In the genomic region with DNA sequence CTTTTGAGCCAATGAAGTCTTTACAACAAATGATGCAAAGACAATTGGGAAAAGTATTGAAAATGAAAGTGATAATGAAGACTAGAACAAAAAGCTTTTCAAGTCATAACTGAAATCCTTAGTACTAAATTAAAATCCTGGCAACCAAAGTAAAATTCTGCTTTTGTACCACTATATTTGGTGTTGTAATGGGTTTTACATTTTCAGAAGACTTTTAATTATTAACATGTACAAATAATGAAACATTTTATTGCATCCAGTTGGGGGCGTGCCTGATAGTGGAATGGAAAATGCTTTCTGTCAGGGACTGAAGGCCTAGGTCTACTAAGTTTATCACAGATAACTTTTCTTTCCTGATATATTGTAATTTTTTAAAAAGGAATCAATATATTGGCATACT, we compare ENCODE assay signal across 11 cellular contexts.
DNase-seq lines count a peak whose midpoint lies in the region; ATAC-seq, FAIRE-seq and TF ChIP-seq lines count a peak whose summit lies in the region.
"Had no signal": no experiment of that assay in that cellular context is flagged by ENCODE, and none has a peak within 500 bp of the region (broad histone marks: within the 10 kb centered on the region; RNA-seq: fewer than 3 reads in every experiment).

No MANE protein-coding gene starts in this region.

- H3K27me3 ChIP-seq in GM12878 (replicated peaks in 1 of 2; ENCODE audit: control insufficient read depth in 2 of 2, insufficient read depth in 2 of 2, low read length in 1 of 2), result no peaks in the 10 kb centered on the region

- no peaks in the 10 kb centered on the region for H3K9me3 Mint-ChIP-seq in neural crest cell

- H3K79me2 ChIP-seq in GM12878 (ENCODE audit: control insufficient read depth, insufficient read depth, low read length), result no peaks in the 10 kb centered on the region

- WGBS in GM12878 (ENCODE audit: insufficient coverage, insufficient replicate concordance, low lambda C conversion rate, missing lambda C conversion rate), result 8% methylated on average over 1 of the region's 1 CpG

- no peaks in the 10 kb centered on the region for H3K4me1 ChIP-seq in GM12878 (ENCODE audit: control insufficient read depth, insufficient read depth, low read length)

- H3K9me3 ChIP-seq in KOPT-K1 (ENCODE audit: insufficient read depth, low read length, poor library complexity, severe bottlenecking), result no peaks in the 10 kb centered on the region
- H3K9me3 ChIP-seq in GM12878 (replicated peaks; ENCODE audit: control insufficient read depth, insufficient read depth, low read length), result no peaks in the 10 kb centered on the region

- SMC1A ChIA-PET in GM12878 (lab: Charles Lee; ENCODE audit: uncharacterized antibody, unreplicated experiment), result interaction anchor here (1.4 to 4.5 kb wide), 2 partner anchors 387 to 404 kb away, joined by 4 to 31 read pairs; no protein-coding TSS in a partner anchor

- RAD21 ChIA-PET in GM12878 (lab: Charles Lee; ENCODE audit: unreplicated experiment), result no interaction called here

- no peak overlapping the region for H3K4me3 Mint-ChIP-seq in neural crest cell

- H3K9ac ChIP-seq in GM12878 (ENCODE audit: control insufficient read depth, insufficient read depth, low read length), result no peak overlapping the region

- H2AFZ ChIP-seq in GM12878 (ENCODE audit: control insufficient read depth, low read depth, low read length), result no peak overlapping the region

- H3K27me3 Mint-ChIP-seq in neural crest cell (ENCODE audit: low read depth), result no peaks in the 10 kb centered on the region

- intact Hi-C loops in GM12878 (cut with micrococcal nuclease; ENCODE audit: unreplicated experiment), result loop anchor here (2.0 to 10.0 kb wide), 3 partner anchors 64 to 700 kb away; no protein-coding TSS in a partner anchor

- H3K27ac Mint-ChIP-seq in neural crest cell (ENCODE audit: unreplicated experiment), result no peak overlapping the region

- TF ChIP-seq CTCF in GM12865 (IDR thresholded peaks at IDR 0.05; ENCODE audit: insufficient read depth, low read depth, low read length, missing control alignments), result no peak
- TF ChIP-seq CTCF in GM12878 (IDR thresholded peaks at IDR 0.05 in 2 of 3, conservative IDR thresholded peaks at IDR 0.05 in 1 of 3; ENCODE audit: control insufficient read depth in 2 of 3, extremely low read depth in 1 of 3, insufficient read depth in 1 of 3, low read depth in 3 of 3, low read length in 3 of 3), result peak in 1 of 3 experiments; percentile 30; a peak in 2 of 6 replicates
- TF ChIP-seq CTCF in neural crest cell (conservative IDR thresholded peaks at IDR 0.05), result peak; percentile 27

- peak overlapping the region; percentile 6 for H3K27ac ChIP-seq in KOPT-K1 (ENCODE audit: low read depth, low read length, poor library complexity, severe bottlenecking)
- no peak overlapping the region for H3K27ac ChIP-seq in GM12878 (ENCODE audit: control insufficient read depth, insufficient read depth)

- peaks cover 30% of the 10 kb centered on the region for H3K4me1 Mint-ChIP-seq in neural crest cell

- BruUV-seq in GM12878 (replicated peaks; lab: Mats Ljungman, UMichigan), result no TSS peak

- H4K20me1 ChIP-seq in GM12878 (ENCODE audit: control insufficient read depth, insufficient read depth), result no peaks in the 10 kb centered on the region

- 0 out of 2 replicates have a peak, but pooled peaks cover 3% of the 10 kb centered on the region for H3K36me3 ChIP-seq in KOPT-K1 (ENCODE audit: insufficient read depth, low read length)
- peaks cover 0 to 3% of the 10 kb centered on the region in 2 experiments; a peak in 3 of 4 replicates for H3K36me3 ChIP-seq in GM12878 (ENCODE audit: control insufficient read depth in 2 of 2, insufficient read depth in 2 of 2, low read length in 1 of 2)

- FAIRE-seq in GM12878 (lab: Jason Lieb, UNC), result peak; percentile 47

- peak; percentile 43 for TF ChIP-seq RAD21 in GM12878 (IDR thresholded peaks at IDR 0.05; ENCODE audit: insufficient read depth, low read depth, low read length)

- CTCF ChIA-PET in GM12878 (lab: Yijun Ruan, JAX), result interaction anchor here (0.8 to 3.8 kb wide), 6 partner anchors 8 to 927 kb away, joined by 3 to 39 read pairs (median 18); no protein-coding TSS in a partner anchor

- no peak for TF ChIP-seq POLR2A in GM12878 (IDR thresholded peaks at IDR 0.05; ENCODE audit: low read depth, low read length)

- H3K4me3 ChIP-seq in GM12865 (ENCODE audit: low read depth, low read length) (no peak overlapping the region; the same call in 1 of the 2 replicates), GM12878 (no peak overlapping the region)

- TF ChIP-seq EP300 in GM12878 (IDR thresholded peaks at IDR 0.05; ENCODE audit: borderline replicate concordance in 1 of 2, control insufficient read depth in 1 of 2, low read depth in 2 of 2, low read length in 2 of 2), result no peak

- DNase-seq in GM12865 (ENCODE audit: low read depth) (peak; percentile 5), GM12878 (ENCODE audit: low read depth, low spot score) (no peak), neural crest cell (ENCODE audit: low read depth, low spot score) (no peak), middle frontal gyrus (ENCODE audit: extremely low spot score, low spot score) (no peak), NCI-H345 treated with DMSO at 0.1 percent for 48 hours (lab: John Stamatoyannopoulos, UW; ENCODE audit: unreplicated experiment) (no peak), UCSD-AML1 (lab: John Stamatoyannopoulos, UW; ENCODE audit: unreplicated experiment) (no peak)
- DNase-seq: NCI-H1048; stimulated activated naive CD4-positive, alpha-beta T cell had no signal

- in situ Hi-C loops in GM12878 (cut with MboI), result loop anchor here (10.0 kb wide), 1 partner anchor 400 kb away; no protein-coding TSS in a partner anchor

- ATAC-seq in GM12878 (peak; percentile 48; the same call in 2 of the 3 replicates), HG02678 (IDR thresholded peaks at IDR 0.05; ENCODE audit: unreplicated experiment) (no peak)
- ATAC-seq: sciatic nerve had no signal

- POLR2A ChIA-PET in GM12878 (lab: Charles Lee), result no interaction called here

- peaks cover 4% of the 10 kb centered on the region for H3K36me3 Mint-ChIP-seq in neural crest cell (ENCODE audit: low read depth)

- 0 out of 2 replicates have a peak overlapping the region, but pooled peaks have one; percentile 15 for H3K4me2 ChIP-seq in GM12878 (ENCODE audit: control insufficient read depth, insufficient read depth)

TF ChIP-seq in GM12878, 131 proteins besides CTCF, POLR2A, EP300 and RAD21:
- no peak for TF ChIP-seq ZNF217 (IDR thresholded peaks at IDR 0.05)
- TF ChIP-seq, protein P1, sequence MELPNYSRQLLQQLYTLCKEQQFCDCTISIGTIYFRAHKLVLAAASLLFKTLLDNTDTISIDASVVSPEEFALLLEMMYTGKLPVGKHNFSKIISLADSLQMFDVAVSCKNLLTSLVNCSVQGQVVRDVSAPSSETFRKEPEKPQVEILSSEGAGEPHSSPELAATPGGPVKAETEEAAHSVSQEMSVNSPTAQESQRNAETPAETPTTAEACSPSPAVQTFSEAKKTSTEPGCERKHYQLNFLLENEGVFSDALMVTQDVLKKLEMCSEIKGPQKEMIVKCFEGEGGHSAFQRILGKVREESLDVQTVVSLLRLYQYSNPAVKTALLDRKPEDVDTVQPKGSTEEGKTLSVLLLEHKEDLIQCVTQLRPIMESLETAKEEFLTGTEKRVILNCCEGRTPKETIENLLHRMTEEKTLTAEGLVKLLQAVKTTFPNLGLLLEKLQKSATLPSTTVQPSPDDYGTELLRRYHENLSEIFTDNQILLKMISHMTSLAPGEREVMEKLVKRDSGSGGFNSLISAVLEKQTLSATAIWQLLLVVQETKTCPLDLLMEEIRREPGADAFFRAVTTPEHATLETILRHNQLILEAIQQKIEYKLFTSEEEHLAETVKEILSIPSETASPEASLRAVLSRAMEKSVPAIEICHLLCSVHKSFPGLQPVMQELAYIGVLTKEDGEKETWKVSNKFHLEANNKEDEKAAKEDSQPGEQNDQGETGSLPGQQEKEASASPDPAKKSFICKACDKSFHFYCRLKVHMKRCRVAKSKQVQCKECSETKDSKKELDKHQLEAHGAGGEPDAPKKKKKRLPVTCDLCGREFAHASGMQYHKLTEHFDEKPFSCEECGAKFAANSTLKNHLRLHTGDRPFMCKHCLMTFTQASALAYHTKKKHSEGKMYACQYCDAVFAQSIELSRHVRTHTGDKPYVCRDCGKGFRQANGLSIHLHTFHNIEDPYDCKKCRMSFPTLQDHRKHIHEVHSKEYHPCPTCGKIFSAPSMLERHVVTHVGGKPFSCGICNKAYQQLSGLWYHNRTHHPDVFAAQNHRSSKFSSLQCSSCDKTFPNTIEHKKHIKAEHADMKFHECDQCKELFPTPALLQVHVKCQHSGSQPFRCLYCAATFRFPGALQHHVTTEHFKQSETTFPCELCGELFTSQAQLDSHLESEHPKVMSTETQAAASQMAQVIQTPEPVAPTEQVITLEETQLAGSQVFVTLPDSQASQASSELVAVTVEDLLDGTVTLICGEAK (IDR thresholded peaks at IDR 0.05; ENCODE audit: borderline replicate concordance), result no peak
- peak; percentile 41 for TF ChIP-seq JUNB (IDR thresholded peaks at IDR 0.05)
- TF ChIP-seq, protein P2, sequence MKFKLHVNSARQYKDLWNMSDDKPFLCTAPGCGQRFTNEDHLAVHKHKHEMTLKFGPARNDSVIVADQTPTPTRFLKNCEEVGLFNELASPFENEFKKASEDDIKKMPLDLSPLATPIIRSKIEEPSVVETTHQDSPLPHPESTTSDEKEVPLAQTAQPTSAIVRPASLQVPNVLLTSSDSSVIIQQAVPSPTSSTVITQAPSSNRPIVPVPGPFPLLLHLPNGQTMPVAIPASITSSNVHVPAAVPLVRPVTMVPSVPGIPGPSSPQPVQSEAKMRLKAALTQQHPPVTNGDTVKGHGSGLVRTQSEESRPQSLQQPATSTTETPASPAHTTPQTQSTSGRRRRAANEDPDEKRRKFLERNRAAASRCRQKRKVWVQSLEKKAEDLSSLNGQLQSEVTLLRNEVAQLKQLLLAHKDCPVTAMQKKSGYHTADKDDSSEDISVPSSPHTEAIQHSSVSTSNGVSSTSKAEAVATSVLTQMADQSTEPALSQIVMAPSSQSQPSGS (IDR thresholded peaks at IDR 0.05; ENCODE audit: low read length), result 0 out of 2 replicates have a peak, but pooled peaks have one; percentile 13
TF ChIP-seq in GM12878: peak in this region for 2.
